ENCODE assay signal across 9 cellular contexts in genomic region chr1:153963850-153964331, GRCh38. TPM values are rescaled to one million over a fixed set of nuclear protein-coding genes. Genes with fewer than 3 reads are reported as not detected.
DNase-seq lines count a peak whose midpoint lies in the region; ATAC-seq, FAIRE-seq and TF ChIP-seq lines count a peak whose summit lies in the region.
"Had no signal": no experiment of that assay in that cellular context is flagged by ENCODE, and none has a peak within 500 bp of the region (broad histone marks: within the 10 kb centered on the region; RNA-seq: fewer than 3 reads in every experiment).

No MANE protein-coding gene starts in this region.

- peaks cover 18% of the 10 kb centered on the region for H3K36me3 Mint-ChIP-seq in activated T-helper 1 cell treated with anti-CD3 and anti-CD28 coated beads, Interleukin-12 subunit alpha, Interleukin-12 subunit beta, Interleukin-2, Interleukin-4 antibody, amounts not matched to agents 30 ng/mL and 10 ng/mL and 1 ng/mL, durations not matched to agents 14 hours and 24 hours and 36 hours (ENCODE audit: low read depth)

- peak overlapping the region; percentile 85 for H3K27ac Mint-ChIP-seq in activated T-helper 1 cell treated with anti-CD3 and anti-CD28 coated beads, Interleukin-12 subunit alpha, Interleukin-12 subunit beta, Interleukin-2, Interleukin-4 antibody, amounts not matched to agents 30 ng/mL and 10 ng/mL and 1 ng/mL, durations not matched to agents 14 hours and 24 hours and 36 hours

- H3K4me1 Mint-ChIP-seq in activated T-helper 1 cell treated with anti-CD3 and anti-CD28 coated beads, Interleukin-12 subunit alpha, Interleukin-12 subunit beta, Interleukin-2, Interleukin-4 antibody, amounts not matched to agents 30 ng/mL and 10 ng/mL and 1 ng/mL, durations not matched to agents 14 hours and 24 hours and 36 hours (ENCODE audit: low read depth) = peaks cover 68% of the 10 kb centered on the region

- intact Hi-C loops in activated T-helper 1 cell treated with anti-CD3 and anti-CD28 coated beads, Interleukin-12 subunit alpha, Interleukin-12 subunit beta, Interleukin-2, Interleukin-4 antibody, amounts not matched to agents 30 ng/mL and 10 ng/mL and 1 ng/mL, durations not matched to agents 14 hours and 24 hours and 36 hours (cut with micrococcal nuclease) = loop anchor here (1.0 to 10.0 kb wide), 7 partner anchors 13 to 419 kb away; partner anchors contain the start of genes DENND4B, JTB, RPS27 and S100A3
- intact Hi-C loops in left ventricle myocardium superior (cut with micrococcal nuclease) = no loop called here

- H3K9me3 Mint-ChIP-seq in activated T-helper 1 cell treated with anti-CD3 and anti-CD28 coated beads, Interleukin-12 subunit alpha, Interleukin-12 subunit beta, Interleukin-2, Interleukin-4 antibody, amounts not matched to agents 30 ng/mL and 10 ng/mL and 1 ng/mL, durations not matched to agents 14 hours and 24 hours and 36 hours = peaks cover 3% of the 10 kb centered on the region

- FAIRE-seq in HTR-8/SVneo (lab: Jason Lieb, UNC) = no peak
- FAIRE-seq: endometrium had no signal

- peak; percentile 51 for DNase-seq in NCI-H1092 treated with DMSO at 0.1 percent for 48 hours (lab: John Stamatoyannopoulos, UW)
- DNase-seq in NCI-H1092 (lab: John Stamatoyannopoulos, UW) = no peak
- peak; percentile 58 for DNase-seq in HTR-8/SVneo (ENCODE audit: insufficient read length, low spot score)
- no peak for DNase-seq in activated T-helper 1 cell treated with anti-CD3 and anti-CD28 coated beads, Interleukin-12 subunit alpha, Interleukin-12 subunit beta, Interleukin-2, Interleukin-4 antibody, amounts not matched to agents 30 ng/mL and 10 ng/mL and 1 ng/mL, durations not matched to agents 14 hours and 24 hours and 36 hours (ENCODE audit: low spot score)
- DNase-seq in left ventricle myocardium superior = peak; percentile 62
- no peak for DNase-seq in retinal pigment epithelial cell (ENCODE audit: low read depth)
- DNase-seq in GM20000 (ENCODE audit: low spot score) = no peak

- TF ChIP-seq CTCF in retinal pigment epithelial cell (conservative IDR thresholded peaks at IDR 0.05; ENCODE audit: low read depth, low read length) (no peak), GM20000 (IDR thresholded peaks at IDR 0.05; ENCODE audit: extremely low read depth, missing control alignments) (no peak)

- ATAC-seq in left ventricle myocardium superior (no peak), HG03135 (IDR thresholded peaks at IDR 0.05; ENCODE audit: unreplicated experiment) (no peak)

- no peaks in the 10 kb centered on the region for H3K27me3 Mint-ChIP-seq in activated T-helper 1 cell treated with anti-CD3 and anti-CD28 coated beads, Interleukin-12 subunit alpha, Interleukin-12 subunit beta, Interleukin-2, Interleukin-4 antibody, amounts not matched to agents 30 ng/mL and 10 ng/mL and 1 ng/mL, durations not matched to agents 14 hours and 24 hours and 36 hours (ENCODE audit: insufficient read depth)

- H3K4me3 ChIP-seq in retinal pigment epithelial cell (ENCODE audit: low read length) = peak overlapping the region; percentile 80

- peak overlapping the region; percentile 85 for H3K4me3 Mint-ChIP-seq in activated T-helper 1 cell treated with anti-CD3 and anti-CD28 coated beads, Interleukin-12 subunit alpha, Interleukin-12 subunit beta, Interleukin-2, Interleukin-4 antibody, amounts not matched to agents 30 ng/mL and 10 ng/mL and 1 ng/mL, durations not matched to agents 14 hours and 24 hours and 36 hours

RNA-seq across cellular contexts. Expression of gene SLC39A1, which starts 0.6 kb away (rescaled TPM):
- total RNA-seq in activated T-helper 1 cell treated with anti-CD3 and anti-CD28 coated beads, Interleukin-12 subunit alpha, Interleukin-12 subunit beta, Interleukin-2, Interleukin-4 antibody, amounts not matched to agents 30 ng/mL and 10 ng/mL and 1 ng/mL, durations not matched to agents 14 hours and 24 hours and 36 hours = 75.4 and 76.1 TPM in 2 replicates
- total RNA-seq in left ventricle myocardium superior = 45.8 TPM

RNA-seq across cellular contexts. Expression of gene CREB3L4, which starts 3.8 kb away (rescaled TPM):
- 8.1 and 9.8 TPM in 2 replicates for total RNA-seq in activated T-helper 1 cell treated with anti-CD3 and anti-CD28 coated beads, Interleukin-12 subunit alpha, Interleukin-12 subunit beta, Interleukin-2, Interleukin-4 antibody, amounts not matched to agents 30 ng/mL and 10 ng/mL and 1 ng/mL, durations not matched to agents 14 hours and 24 hours and 36 hours
- total RNA-seq in left ventricle myocardium superior = 5.0 TPM

RNA-seq across cellular contexts. Expression of gene CRTC2, which starts 5.5 kb away (rescaled TPM):
- total RNA-seq in activated T-helper 1 cell treated with anti-CD3 and anti-CD28 coated beads, Interleukin-12 subunit alpha, Interleukin-12 subunit beta, Interleukin-2, Interleukin-4 antibody, amounts not matched to agents 30 ng/mL and 10 ng/mL and 1 ng/mL, durations not matched to agents 14 hours and 24 hours and 36 hours = 62.8 and 76.4 TPM in 2 replicates
- 21.2 TPM for total RNA-seq in left ventricle myocardium superior

RNA-seq across cellular contexts. Expression of gene JTB, which starts 13.6 kb away (rescaled TPM):
- 198 and 213 TPM in 2 replicates for total RNA-seq in activated T-helper 1 cell treated with anti-CD3 and anti-CD28 coated beads, Interleukin-12 subunit alpha, Interleukin-12 subunit beta, Interleukin-2, Interleukin-4 antibody, amounts not matched to agents 30 ng/mL and 10 ng/mL and 1 ng/mL, durations not matched to agents 14 hours and 24 hours and 36 hours
- total RNA-seq in left ventricle myocardium superior = 80.7 TPM

RNA-seq across cellular contexts. Expression of gene DENND4B, which starts 17.4 kb away (rescaled TPM):
- 128 and 133 TPM in 2 replicates for total RNA-seq in activated T-helper 1 cell treated with anti-CD3 and anti-CD28 coated beads, Interleukin-12 subunit alpha, Interleukin-12 subunit beta, Interleukin-2, Interleukin-4 antibody, amounts not matched to agents 30 ng/mL and 10 ng/mL and 1 ng/mL, durations not matched to agents 14 hours and 24 hours and 36 hours
- total RNA-seq in left ventricle myocardium superior = 51.7 TPM

Comparison
In these comparisons a context has a peak if more than half of its experiments do, and no peak if none do; other contexts are left out.
1. DNase-seq: peak in NCI-H1092 treated with DMSO at 0.1 percent for 48 hours (single experiment), HTR-8/SVneo (single experiment) and left ventricle myocardium superior (single experiment); none in NCI-H1092 (single experiment), activated T-helper 1 cell treated with anti-CD3 and anti-CD28 coated beads, Interleukin-12 subunit alpha, Interleukin-12 subunit beta, Interleukin-2, Interleukin-4 antibody, amounts not matched to agents 30 ng/mL and 10 ng/mL and 1 ng/mL, durations not matched to agents 14 hours and 24 hours and 36 hours (single experiment), retinal pigment epithelial cell (single experiment) and GM20000 (single experiment).